1 cellular context compared by ENCODE assay signal in genomic region chr4:1244081-1244977, GRCh38.
TF ChIP-seq lines count a peak whose summit lies in the region.

No MANE protein-coding gene starts in this region.

TF ChIP-seq in HepG2, 621 proteins besides CTCF, POLR2A, EP300 and RAD21:
- no peak for TF ChIP-seq RELA (CRISPR knock-in tag; IDR thresholded peaks at IDR 0.05)
- no peak for TF ChIP-seq CAMTA2 (CRISPR knock-in tag; IDR thresholded peaks at IDR 0.05; ENCODE audit: borderline replicate concordance)
- no peak for TF ChIP-seq ZNF687 (CRISPR knock-in tag; IDR thresholded peaks at IDR 0.05)
- peak; percentile 20 for TF ChIP-seq AGO2 (optimal IDR thresholded peaks at IDR 0.05; ENCODE audit: low read depth, low read length)
- TF ChIP-seq ZFY (CRISPR knock-in tag; IDR thresholded peaks at IDR 0.05): no peak
- no peak for TF ChIP-seq ZNF841 (CRISPR knock-in tag; IDR thresholded peaks at IDR 0.05; ENCODE audit: borderline replicate concordance)
- no peak for TF ChIP-seq MXI1 (IDR thresholded peaks at IDR 0.05; ENCODE audit: borderline replicate concordance, low read depth, low read length)
- peak; percentile 16; the same call in 1 of the 2 replicates for TF ChIP-seq AKAP8 (CRISPR knock-in tag; IDR thresholded peaks at IDR 0.05)
- TF ChIP-seq, protein P1, sequence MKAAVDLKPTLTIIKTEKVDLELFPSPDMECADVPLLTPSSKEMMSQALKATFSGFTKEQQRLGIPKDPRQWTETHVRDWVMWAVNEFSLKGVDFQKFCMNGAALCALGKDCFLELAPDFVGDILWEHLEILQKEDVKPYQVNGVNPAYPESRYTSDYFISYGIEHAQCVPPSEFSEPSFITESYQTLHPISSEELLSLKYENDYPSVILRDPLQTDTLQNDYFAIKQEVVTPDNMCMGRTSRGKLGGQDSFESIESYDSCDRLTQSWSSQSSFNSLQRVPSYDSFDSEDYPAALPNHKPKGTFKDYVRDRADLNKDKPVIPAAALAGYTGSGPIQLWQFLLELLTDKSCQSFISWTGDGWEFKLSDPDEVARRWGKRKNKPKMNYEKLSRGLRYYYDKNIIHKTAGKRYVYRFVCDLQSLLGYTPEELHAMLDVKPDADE (CRISPR knock-in tag; IDR thresholded peaks at IDR 0.05): no peak
